Comparison of ENCODE assay signal across 1 cellular context in genomic region chr3:112460519-112460918, GRCh38.
TF ChIP-seq lines count a peak whose summit lies in the region.

No MANE protein-coding gene starts in this region.

TF ChIP-seq in GM12878, 131 proteins besides CTCF, POLR2A, EP300 and RAD21 (continued from another document and continues in another):
- no peak for TF ChIP-seq PBX3 (IDR thresholded peaks at IDR 0.05; ENCODE audit: insufficient replicate concordance, low read depth, low read length)
- TF ChIP-seq FOS (IDR thresholded peaks at IDR 0.05; ENCODE audit: borderline replicate concordance, extremely low read depth, insufficient read length) = no peak
- TF ChIP-seq REST (IDR thresholded peaks at IDR 0.05; ENCODE audit: low read depth, low read length) = no peak; the same call in 1 of the 2 replicates
- peak; percentile 95 for TF ChIP-seq RUNX3 (IDR thresholded peaks at IDR 0.05; ENCODE audit: low read length)
- TF ChIP-seq PAX5 (IDR thresholded peaks at IDR 0.05; ENCODE audit: borderline replicate concordance, low read depth, low read length) = 0 out of 2 replicates have a peak, but pooled peaks have one; percentile 9
- no peak for TF ChIP-seq SPI1 (IDR thresholded peaks at IDR 0.05; ENCODE audit: borderline replicate concordance, insufficient read depth, low read depth, low read length)
- TF ChIP-seq SUZ12 (IDR thresholded peaks at IDR 0.05; ENCODE audit: unreplicated experiment) = no peak
- TF ChIP-seq E2F4 (IDR thresholded peaks at IDR 0.05; ENCODE audit: low read depth, low read length) = no peak
- TF ChIP-seq CBFB (IDR thresholded peaks at IDR 0.05; ENCODE audit: low read depth) = peak; percentile 60
- no peak for TF ChIP-seq NFYA (IDR thresholded peaks at IDR 0.05; ENCODE audit: borderline replicate concordance, low read depth, low read length)
- peak; percentile 85 for TF ChIP-seq ZNF217 (IDR thresholded peaks at IDR 0.05)
- TF ChIP-seq ZBTB4 (CRISPR knock-in tag; IDR thresholded peaks at IDR 0.05) = no peak
- TF ChIP-seq WRNIP1 (IDR thresholded peaks at IDR 0.05; ENCODE audit: borderline replicate concordance, low read depth, low read length) = no peak
- no peak for TF ChIP-seq TARDBP (IDR thresholded peaks at IDR 0.05; ENCODE audit: borderline replicate concordance)
- no peak for TF ChIP-seq YY1 (IDR thresholded peaks at IDR 0.05; ENCODE audit: low read depth, low read length)
- no peak for TF ChIP-seq ATF3 (IDR thresholded peaks at IDR 0.05; ENCODE audit: borderline replicate concordance, extremely low read depth, low read depth, low read length)
- TF ChIP-seq JUND (IDR thresholded peaks at IDR 0.05; ENCODE audit: low read depth, low read length) = no peak
- TF ChIP-seq ZBED1 (IDR thresholded peaks at IDR 0.05; ENCODE audit: borderline replicate concordance) = peak; percentile 95; the same call in 1 of the 2 replicates
- TF ChIP-seq IKZF1 (conservative IDR thresholded peaks at IDR 0.05) = peak; percentile 93
- peak; percentile 75; the same call in 1 of the 2 replicates for TF ChIP-seq CHD1 (IDR thresholded peaks at IDR 0.05; ENCODE audit: low read depth, low read length)
- peak; percentile 84; the same call in 1 of the 2 replicates for TF ChIP-seq STAT3 (IDR thresholded peaks at IDR 0.05; ENCODE audit: low read depth, low read length)
- TF ChIP-seq CBX5 (IDR thresholded peaks at IDR 0.05; ENCODE audit: low read depth) = peak; percentile 84; the same call in 1 of the 2 replicates
- TF ChIP-seq MYB (IDR thresholded peaks at IDR 0.05; ENCODE audit: borderline replicate concordance, low read depth, low read length) = no peak
- TF ChIP-seq NKRF (conservative IDR thresholded peaks at IDR 0.05) = no peak
- no peak for TF ChIP-seq IRF3 (IDR thresholded peaks at IDR 0.05)
- TF ChIP-seq E2F8 (IDR thresholded peaks at IDR 0.05; ENCODE audit: low read depth, partially characterized antibody) = peak; percentile 71
- no peak for TF ChIP-seq LARP7 (IDR thresholded peaks at IDR 0.05)
- peak; percentile 97 for TF ChIP-seq SKIL (IDR thresholded peaks at IDR 0.05; ENCODE audit: low read depth, poor library complexity, severe bottlenecking)
- TF ChIP-seq SMARCA5 (IDR thresholded peaks at IDR 0.05) = no peak
- TF ChIP-seq IRF5 (IDR thresholded peaks at IDR 0.05; ENCODE audit: borderline replicate concordance) = no peak
- TF ChIP-seq CEBPZ (IDR thresholded peaks at IDR 0.05; ENCODE audit: low read depth, low read length) = no peak
- no peak for TF ChIP-seq SRF (IDR thresholded peaks at IDR 0.05; ENCODE audit: low read depth in 2 of 2, low read length in 2 of 2)
